ENCODE assay signal across 11 cellular contexts in the genomic region with DNA sequence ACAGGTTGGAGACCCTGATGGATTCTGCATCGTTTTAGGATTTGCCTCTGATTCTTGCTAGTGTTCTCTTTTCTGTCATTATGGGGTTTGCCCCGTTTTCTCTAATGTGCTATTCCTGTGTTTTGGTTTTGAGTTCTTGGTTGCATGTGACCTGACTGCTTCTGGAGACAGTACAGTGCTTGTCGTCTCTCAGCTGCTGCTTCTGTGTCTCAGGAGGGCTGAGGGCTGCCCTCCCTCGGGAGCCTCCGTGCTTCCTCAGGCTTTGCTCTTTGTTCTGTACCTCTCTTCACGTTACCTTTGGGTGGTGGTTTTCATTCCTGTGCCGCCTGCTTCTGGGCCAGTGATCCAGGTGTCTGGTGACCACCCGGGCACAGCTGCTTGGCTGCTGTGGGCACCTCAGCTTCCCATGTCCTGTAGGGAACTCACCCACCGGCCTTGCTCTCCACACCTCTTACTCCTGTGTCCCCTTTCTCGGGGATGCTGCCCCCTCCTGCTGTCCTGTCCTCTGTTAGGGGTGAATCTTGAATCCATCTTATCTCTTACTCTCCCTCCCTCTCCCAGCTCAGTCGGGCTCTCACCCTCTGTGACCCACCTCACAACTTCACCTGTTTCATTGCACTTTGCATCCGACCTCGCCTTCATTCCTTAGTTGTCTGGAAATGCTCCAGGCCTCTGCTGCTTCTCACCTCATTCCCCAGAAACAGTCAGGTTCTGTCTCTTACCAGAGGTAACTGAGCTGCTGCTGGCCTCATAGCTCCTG. TPM values are rescaled to one million over a fixed set of nuclear protein-coding genes. Genes with fewer than 3 reads are reported as not detected.
DNase-seq lines count a peak whose midpoint lies in the region; ATAC-seq and TF ChIP-seq lines count a peak whose summit lies in the region.
"Had no signal": no experiment of that assay in that cellular context is flagged by ENCODE, and none has a peak within 500 bp of the region (broad histone marks: within the 10 kb centered on the region; RNA-seq: fewer than 3 reads in every experiment).

No MANE protein-coding gene starts in this region.

- peaks cover 0 to 3% (median 0%) of the 10 kb centered on the region in 3 donors for H3K27me3 Mint-ChIP-seq in CD14-positive monocyte (ENCODE audit: low read depth in 3 of 3)
- peaks cover 24% of the 10 kb centered on the region for H3K27me3 Mint-ChIP-seq in GM23338 (ENCODE audit: insufficient read depth, low read depth, poor library complexity)
- H3K27me3 Mint-ChIP-seq in activated naive CD8-positive, alpha-beta T cell treated with anti-CD3 and anti-CD28 coated beads for 36 hours: no peaks in the 10 kb centered on the region
- no peaks in the 10 kb centered on the region for H3K27me3 Mint-ChIP-seq in naive thymus-derived CD4-positive, alpha-beta T cell

- DNase-seq in CD14-positive monocyte (ENCODE audit: low spot score) (no peak), GM23338 (ENCODE audit: low spot score) (no peak), HAP-1 (ENCODE audit: low spot score in 2 of 2) (no peak)
- DNase-seq in activated naive CD8-positive, alpha-beta T cell treated with anti-CD3 and anti-CD28 coated beads for 36 hours: no peak
- DNase-seq in naive thymus-derived CD4-positive, alpha-beta T cell: no peak
- DNase-seq in activated effector memory CD4-positive, alpha-beta T cell treated with Interleukin-2 at 50 U/mL for 16 hours: no peak
- DNase-seq: NCI-H2081 treated with DMSO at 0.1 percent for 48 hours, testis had no signal

- H3K4me3 Mint-ChIP-seq in CD14-positive monocyte (no peak overlapping the region), GM23338 (no peak overlapping the region)
- H3K4me3 Mint-ChIP-seq in activated naive CD8-positive, alpha-beta T cell treated with anti-CD3 and anti-CD28 coated beads for 36 hours: no peak overlapping the region
- H3K4me3 Mint-ChIP-seq in naive thymus-derived CD4-positive, alpha-beta T cell: no peak overlapping the region

- peaks cover 16% of the 10 kb centered on the region for H3K4me1 ChIP-seq in GM23338 (ENCODE audit: insufficient read depth)
- no peaks in the 10 kb centered on the region for H3K4me1 ChIP-seq in naive thymus-derived CD4-positive, alpha-beta T cell (ENCODE audit: control insufficient read depth in 2 of 2, insufficient read depth in 2 of 2, low read length in 2 of 2)
- H3K4me1 ChIP-seq in HAP-1: no peaks in the 10 kb centered on the region

- H4K20me1 ChIP-seq in GM23338 (replicated peaks; ENCODE audit: insufficient read depth): peaks cover 75% of the 10 kb centered on the region

- TF ChIP-seq CTCF in CD14-positive monocyte (IDR thresholded peaks at IDR 0.05) (no peak), GM23338 (conservative IDR thresholded peaks at IDR 0.05; ENCODE audit: low read depth in 2 of 2) (no peak)

- in situ Hi-C loops in HAP-1 (cut with MboI; ENCODE audit: low sequenced_read_pairs): no loop called here

- POLR2A ChIA-PET in naive thymus-derived CD4-positive, alpha-beta T cell (lab: Charles Lee): no interaction called here

- peaks cover 26% of the 10 kb centered on the region; the same call in 1 of the 2 replicates for H3K36me3 ChIP-seq in GM23338 (ENCODE audit: insufficient read depth)
- peaks cover 3 to 39% (median 11%) of the 10 kb centered on the region in 3 experiments for H3K36me3 ChIP-seq in naive thymus-derived CD4-positive, alpha-beta T cell (ENCODE audit: control insufficient read depth in 2 of 3, insufficient read depth in 3 of 3, low read length in 3 of 3)
- H3K36me3 ChIP-seq in HAP-1 (replicated peaks): peaks cover 76% of the 10 kb centered on the region

- no peak overlapping the region for H3K4me2 ChIP-seq in GM23338

- H3F3A ChIP-seq in GM23338 (replicated peaks; ENCODE audit: low read depth): peaks cover 27% of the 10 kb centered on the region

- ATAC-seq in GM23338 (no peak), HG02610 (IDR thresholded peaks at IDR 0.05; ENCODE audit: unreplicated experiment) (no peak), HG03025 (IDR thresholded peaks at IDR 0.05; ENCODE audit: low FRiP score, unreplicated experiment) (no peak)
- ATAC-seq in naive thymus-derived CD4-positive, alpha-beta T cell: no peak

- H3K9me3 ChIP-seq in naive thymus-derived CD4-positive, alpha-beta T cell (ENCODE audit: control insufficient read depth in 2 of 3, low read length in 3 of 3): no peaks in the 10 kb centered on the region
- no peaks in the 10 kb centered on the region; the same call in 1 of the 2 replicates for H3K9me3 ChIP-seq in HAP-1
- H3K9me3 ChIP-seq: right atrium auricular region, testis had no signal

- H3K4me3 ChIP-seq in GM23338: no peak overlapping the region
- no peak overlapping the region for H3K4me3 ChIP-seq in naive thymus-derived CD4-positive, alpha-beta T cell (ENCODE audit: low read length)
- H3K4me3 ChIP-seq in HAP-1: no peak overlapping the region
- H3K4me3 ChIP-seq: right atrium auricular region, testis had no signal

- intact Hi-C loops in CD14-positive monocyte (cut with micrococcal nuclease): loop anchor here (10.0 kb wide), 2 partner anchors 162 to 172 kb away; no protein-coding TSS in a partner anchor
- intact Hi-C loops in naive thymus-derived CD4-positive, alpha-beta T cell (cut with micrococcal nuclease): no loop called here

- peak overlapping the region; percentile 63; the same call in 1 of the 2 replicates for H3K27ac ChIP-seq in GM23338 (ENCODE audit: low read depth)
- no peak overlapping the region for H3K27ac ChIP-seq in naive thymus-derived CD4-positive, alpha-beta T cell (ENCODE audit: low read depth, low read length)
- H3K27ac ChIP-seq: right atrium auricular region, testis had no signal

- H3K4me1 Mint-ChIP-seq in CD14-positive monocyte (peaks cover 53% of the 10 kb centered on the region), GM23338 (peaks cover 42% of the 10 kb centered on the region)
- peaks cover 41% of the 10 kb centered on the region for H3K4me1 Mint-ChIP-seq in activated naive CD8-positive, alpha-beta T cell treated with anti-CD3 and anti-CD28 coated beads for 36 hours
- peaks cover 22 to 51% (median 26%) of the 10 kb centered on the region in 7 donors for H3K4me1 Mint-ChIP-seq in naive thymus-derived CD4-positive, alpha-beta T cell

- no peak overlapping the region for H2AFZ ChIP-seq in GM23338

- H3K27ac Mint-ChIP-seq in CD14-positive monocyte (peak overlapping the region; percentile 24 to 87 (median 68)), GM23338 (no peak overlapping the region)
- peak overlapping the region; percentile 56 for H3K27ac Mint-ChIP-seq in activated naive CD8-positive, alpha-beta T cell treated with anti-CD3 and anti-CD28 coated beads for 36 hours
- peak overlapping the region; percentile 26 to 92 (median 81) for H3K27ac Mint-ChIP-seq in naive thymus-derived CD4-positive, alpha-beta T cell

- CTCF ChIA-PET in naive thymus-derived CD4-positive, alpha-beta T cell (lab: Charles Lee): no interaction called here

- no peaks in the 10 kb centered on the region for H3K9me2 ChIP-seq in GM23338 (ENCODE audit: insufficient read depth)

- H3K36me3 Mint-ChIP-seq in CD14-positive monocyte (peaks cover 67 to 81% of the 10 kb centered on the region in 2 donors), GM23338 (ENCODE audit: low read depth) (peaks cover 73% of the 10 kb centered on the region)
- peaks cover 33% of the 10 kb centered on the region for H3K36me3 Mint-ChIP-seq in activated naive CD8-positive, alpha-beta T cell treated with anti-CD3 and anti-CD28 coated beads for 36 hours
- H3K36me3 Mint-ChIP-seq in naive thymus-derived CD4-positive, alpha-beta T cell: peaks cover 12 to 24% (median 14%) of the 10 kb centered on the region in 5 donors

- H3K79me2 ChIP-seq in GM23338 (replicated peaks; ENCODE audit: insufficient read depth): peaks cover 62% of the 10 kb centered on the region

- no peaks in the 10 kb centered on the region for H3K9me3 Mint-ChIP-seq in CD14-positive monocyte
- no peaks in the 10 kb centered on the region for H3K9me3 Mint-ChIP-seq in GM23338
- no peaks in the 10 kb centered on the region for H3K9me3 Mint-ChIP-seq in activated naive CD8-positive, alpha-beta T cell treated with anti-CD3 and anti-CD28 coated beads for 36 hours
- H3K9me3 Mint-ChIP-seq in naive thymus-derived CD4-positive, alpha-beta T cell: peaks cover 0 to 3% (median 0%) of the 10 kb centered on the region in 11 donors

- no peaks in the 10 kb centered on the region for H3K27me3 ChIP-seq in GM23338 (ENCODE audit: insufficient read depth)
- H3K27me3 ChIP-seq in naive thymus-derived CD4-positive, alpha-beta T cell (ENCODE audit: control insufficient read depth in 2 of 2, insufficient read depth in 2 of 2, low read length in 2 of 2): no peaks in the 10 kb centered on the region
- H3K27me3 ChIP-seq in HAP-1 (ENCODE audit: low read depth): no peaks in the 10 kb centered on the region
- H3K27me3 ChIP-seq: right atrium auricular region, testis had no signal

TF ChIP-seq in GM23338, 12 proteins besides CTCF, POLR2A, EP300 and RAD21:
- TF ChIP-seq CREB1 (CRISPR knock-in tag; IDR thresholded peaks at IDR 0.05; ENCODE audit: low read depth): no peak
- no peak for TF ChIP-seq POLR2AphosphoS5 (IDR thresholded peaks at IDR 0.05; ENCODE audit: low read depth)

RNA-seq across cellular contexts. Expression of gene PANK2, which starts 33.2 kb away (rescaled TPM):
- polyA plus RNA-seq in CD14-positive monocyte (10 to 100 TPM; 48.0 to 65.7 TPM), GM23338 (2016; fragmentation: Nextera tagmentation; extraction: Ambion mirVana) (36.1 and 36.8 TPM in 2 replicates)
- 63.4 and 72.0 TPM in 2 replicates for total RNA-seq in GM23338 (2014; rRNA removed; shearing (Covaris generic))
- total RNA-seq in activated naive CD8-positive, alpha-beta T cell treated with anti-CD3 and anti-CD28 coated beads for 36 hours: 10 to 100 TPM; 50.0 to 50.7 TPM
- 10 to 100 TPM; 42.4 to 69.7 (median 59.1) TPM for total RNA-seq in naive thymus-derived CD4-positive, alpha-beta T cell
- polyA plus RNA-seq in naive thymus-derived CD4-positive, alpha-beta T cell: 10 to 100 TPM; 39.0 to 46.9 TPM

Comparison
In these comparisons a context has a peak if more than half of its experiments do, and no peak if none do; other contexts are left out.
1. intact Hi-C loops: an anchor here in CD14-positive monocyte (10.0 kb wide); none called in naive thymus-derived CD4-positive, alpha-beta T cell.